ENCODE assay signal across 13 cellular contexts in the genomic region with DNA sequence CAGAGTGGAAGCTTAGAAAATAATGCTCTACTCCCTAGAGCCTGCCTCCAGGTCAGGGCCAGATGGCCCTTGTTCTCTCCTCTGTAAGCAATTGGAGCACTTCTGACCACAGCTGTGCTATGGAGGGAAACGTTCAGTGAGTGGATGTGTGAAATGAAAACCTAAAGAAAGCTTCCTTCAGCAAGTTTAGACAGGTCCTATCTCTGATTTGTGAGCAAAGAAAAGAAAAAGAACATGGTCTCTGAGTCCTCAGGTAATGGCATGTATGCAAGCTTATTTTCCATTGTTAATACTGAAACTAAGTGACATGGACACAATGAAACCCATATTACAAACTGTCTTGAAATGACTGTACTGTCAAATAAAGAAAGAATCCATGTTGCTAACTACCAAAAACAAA.
DNase-seq lines count a peak whose midpoint lies in the region; ATAC-seq and TF ChIP-seq lines count a peak whose summit lies in the region.
"Had no signal": no experiment of that assay in that cellular context is flagged by ENCODE, and none has a peak within 500 bp of the region (broad histone marks: within the 10 kb centered on the region; RNA-seq: fewer than 3 reads in every experiment).

No MANE protein-coding gene starts in this region.

- no peaks in the 10 kb centered on the region for H3K4me1 ChIP-seq in hepatocyte (ENCODE audit: insufficient read depth)

- no peak overlapping the region for H3K4me2 ChIP-seq in hepatocyte

- no peaks in the 10 kb centered on the region for H3K27me3 Mint-ChIP-seq in activated CD8-positive, alpha-beta memory T cell treated with anti-CD3 and anti-CD28 coated beads, Interleukin-2, amount 10 ng/mL, durations not matched to agents 7 days and 5 days

- no peaks in the 10 kb centered on the region for H3K9me2 ChIP-seq in hepatocyte (replicated peaks; ENCODE audit: insufficient read depth)

- H3K9me3 ChIP-seq in hepatocyte (ENCODE audit: low read depth): no peaks in the 10 kb centered on the region

- no peaks in the 10 kb centered on the region for H3K4me1 Mint-ChIP-seq in activated CD8-positive, alpha-beta memory T cell treated with anti-CD3 and anti-CD28 coated beads, Interleukin-2, amount 10 ng/mL, durations not matched to agents 7 days and 5 days
- H3K4me1 Mint-ChIP-seq: WTC11 had no signal

- no peak for TF ChIP-seq CTCF in epithelial cell of esophagus (IDR thresholded peaks at IDR 0.05; ENCODE audit: insufficient read depth, low read depth, low read length, missing control alignments)
- TF ChIP-seq CTCF in hepatocyte (IDR thresholded peaks at IDR 0.05; ENCODE audit: poor library complexity): no peak

- no peaks in the 10 kb centered on the region for H3K36me3 ChIP-seq in hepatocyte (replicated peaks; ENCODE audit: insufficient read depth, low read depth)

- 52% methylated on average over 1 of the region's 1 CpG for WGBS in hepatocyte (ENCODE audit: low lambda C conversion rate, missing lambda C conversion rate)

- CTCF ChIA-PET in activated CD8-positive, alpha-beta memory T cell treated with anti-CD3 and anti-CD28 coated beads, Interleukin-2, amount 10 ng/mL, durations not matched to agents 7 days and 5 days (lab: Charles Lee): no interaction called here

- H3K4me3 Mint-ChIP-seq in activated CD8-positive, alpha-beta memory T cell treated with anti-CD3 and anti-CD28 coated beads, Interleukin-2, amount 10 ng/mL, durations not matched to agents 7 days and 5 days: no peak overlapping the region
- H3K4me3 Mint-ChIP-seq: WTC11 had no signal

- no peak overlapping the region for H3K27ac ChIP-seq in hepatocyte

- H3K27ac Mint-ChIP-seq in activated CD8-positive, alpha-beta memory T cell treated with anti-CD3 and anti-CD28 coated beads, Interleukin-2, amount 10 ng/mL, durations not matched to agents 7 days and 5 days: no peak overlapping the region
- H3K27ac Mint-ChIP-seq: WTC11 had no signal

- no peaks in the 10 kb centered on the region for H3K27me3 ChIP-seq in hepatocyte

- no peaks in the 10 kb centered on the region for H4K20me1 ChIP-seq in hepatocyte (ENCODE audit: insufficient read depth, poor library complexity, severe bottlenecking)

- no peak overlapping the region for H2AFZ ChIP-seq in hepatocyte

- peaks cover under 1% of the 10 kb centered on the region for H3K9me3 Mint-ChIP-seq in activated CD8-positive, alpha-beta memory T cell treated with anti-CD3 and anti-CD28 coated beads, Interleukin-2, amount 10 ng/mL, durations not matched to agents 7 days and 5 days (ENCODE audit: low read depth)

- H3K79me2 ChIP-seq in hepatocyte: no peaks in the 10 kb centered on the region

- no peaks in the 10 kb centered on the region for H3K36me3 Mint-ChIP-seq in activated CD8-positive, alpha-beta memory T cell treated with anti-CD3 and anti-CD28 coated beads, Interleukin-2, amount 10 ng/mL, durations not matched to agents 7 days and 5 days

- DNase-seq in epithelial cell of esophagus (ENCODE audit: low read depth): peak; percentile 27
- DNase-seq in activated CD8-positive, alpha-beta memory T cell treated with anti-CD3 and anti-CD28 coated beads, Interleukin-2, amount 10 ng/mL, durations not matched to agents 7 days and 5 days: no peak
- no peak for DNase-seq in activated CD8-positive, alpha-beta memory T cell treated with anti-CD3 and anti-CD28 coated beads for 24 hours
- no peak for DNase-seq in hepatocyte (ENCODE audit: low spot score)
- no peak for DNase-seq in islet precursor cell
- DNase-seq: activated naive CD4-positive, alpha-beta T cell; NCI-H187 treated with DMSO at 0.1 percent for 48 hours; SHP77 treated with DMSO at 0.1 percent for 48 hours; stimulated activated naive CD4-positive, alpha-beta T cell had no signal

- peak; percentile 98 for ATAC-seq in GM18870 (IDR thresholded peaks at IDR 0.05; ENCODE audit: unreplicated experiment)
- peak; percentile 94 for ATAC-seq in GM21723 (IDR thresholded peaks at IDR 0.05; ENCODE audit: unreplicated experiment)
- peak; percentile 82 for ATAC-seq in HG03175 (IDR thresholded peaks at IDR 0.05; ENCODE audit: unreplicated experiment)
- no peak for ATAC-seq in activated CD8-positive, alpha-beta memory T cell treated with anti-CD3 and anti-CD28 coated beads, Interleukin-2, amount 10 ng/mL, durations not matched to agents 7 days and 5 days
- ATAC-seq: WTC11 had no signal

- H3K4me3 ChIP-seq in epithelial cell of esophagus (ENCODE audit: low read length): no peak overlapping the region
- no peak overlapping the region for H3K4me3 ChIP-seq in hepatocyte
